Comparison of ENCODE assay signal across 8 cellular contexts in the genomic region with DNA sequence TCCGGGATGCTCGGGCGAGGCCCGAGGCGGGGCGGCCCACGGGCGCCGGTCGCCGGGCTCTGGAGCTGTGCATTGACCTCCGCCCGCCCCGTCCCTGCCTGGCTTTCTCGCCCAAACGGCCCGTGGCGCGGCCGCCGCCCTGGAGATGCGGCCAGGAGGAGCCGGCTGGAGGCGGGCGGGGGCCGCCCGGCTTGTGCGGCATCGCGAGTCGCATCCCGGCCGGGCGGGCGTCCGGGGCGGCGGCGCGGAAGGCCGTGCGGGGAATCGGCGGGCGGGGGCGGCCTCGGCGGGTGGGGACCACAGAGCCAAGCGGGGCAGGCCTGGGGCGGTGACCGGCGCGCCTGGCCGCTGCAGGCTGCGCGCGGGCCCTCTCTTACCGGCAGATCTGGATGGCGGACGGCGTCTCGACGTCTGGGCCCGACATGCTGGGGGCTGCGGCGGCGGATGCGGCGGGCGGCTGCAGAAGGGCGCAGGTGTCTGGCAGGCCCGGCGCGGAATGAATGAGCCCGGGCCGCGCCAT. TPM values are rescaled to one million over a fixed set of nuclear protein-coding genes. Genes with fewer than 3 reads are reported as not detected.
A peak's percentile ranks its signal among the peaks of the same experiment; 100 is the strongest.
DNase-seq lines count a peak whose midpoint lies in the region; ATAC-seq and TF ChIP-seq lines count a peak whose summit lies in the region.

No MANE protein-coding gene starts in this region.

- peak; percentile 63 for TF ChIP-seq POLR2A in GM10847 (IDR thresholded peaks at IDR 0.05; ENCODE audit: extremely low read depth, insufficient read length)
- no peak for TF ChIP-seq POLR2A in ovary (IDR thresholded peaks at IDR 0.05)

- H3K36me3 ChIP-seq in H7 (replicated peaks; ENCODE audit: control insufficient read depth, insufficient read depth, low read length) (no peaks in the 10 kb centered on the region), ovary (no peaks in the 10 kb centered on the region)

- TF ChIP-seq EP300 in ovary (IDR thresholded peaks at IDR 0.05): no peak

- WGBS in ovary, 3 donors: 0 to 1% (median 0%) methylated on average over 29 to 77 of the region's 77 CpGs

- H3K4me1 ChIP-seq in ovary (ENCODE audit: insufficient read depth): peaks cover 8% of the 10 kb centered on the region

- H3K27ac ChIP-seq in ovary: no peak overlapping the region

- H3K4me3 ChIP-seq in H7 (ENCODE audit: insufficient read depth, low read depth, low read length) (peak overlapping the region; percentile 71), ovary (peak overlapping the region; percentile 57)

- peaks cover 2% of the 10 kb centered on the region; the same call in 1 of the 2 replicates for H3K27me3 ChIP-seq in H7 (ENCODE audit: control insufficient read depth, insufficient read depth, low read length)
- H3K27me3 ChIP-seq in ovary: no peaks in the 10 kb centered on the region

- peak; percentile 8 for ATAC-seq in esophagus mucosa

- TF ChIP-seq CTCF in ovary (IDR thresholded peaks at IDR 0.05): no peak

- no peaks in the 10 kb centered on the region for H3K9me3 ChIP-seq in ovary

- intact Hi-C loops in ovary (cut with DNase I): loop anchor here in 1 of 4 donors (5.0 kb wide), 1 partner anchor 36 kb away; no protein-coding TSS in a partner anchor

- DNase-seq in H7 (no peak), ovary (no peak), NCI-H345 treated with DMSO at 0.1 percent for 48 hours (lab: John Stamatoyannopoulos, UW; ENCODE audit: unreplicated experiment) (no peak), NCI-H2196 (lab: John Stamatoyannopoulos, UW; ENCODE audit: unreplicated experiment) (no peak), NCI-H1436 (lab: John Stamatoyannopoulos, UW) (no peak)

TF ChIP-seq in PFSK-1, 5 proteins besides CTCF, POLR2A, EP300 and RAD21:
- TF ChIP-seq TAF1 (IDR thresholded peaks at IDR 0.05; ENCODE audit: borderline replicate concordance, insufficient read depth, low read length) (peak; percentile 81; the same call in 1 of the 2 replicates), SIN3A (IDR thresholded peaks at IDR 0.05; ENCODE audit: borderline replicate concordance, insufficient read depth, low read length) (peak; percentile 30; the same call in 1 of the 2 replicates), REST (IDR thresholded peaks at IDR 0.05; ENCODE audit: insufficient read depth in 1 of 2, low read depth in 2 of 2, low read length in 2 of 2) (0 out of 4 replicates have a peak, but pooled peaks of 1 of the 2 experiments have one; percentile 38), FOXP2 (optimal IDR thresholded peaks at IDR 0.05; ENCODE audit: borderline replicate concordance, extremely low read depth, extremely low read length, insufficient read depth) (no peak), POLR2AphosphoS5 (IDR thresholded peaks at IDR 0.05; ENCODE audit: low read depth, low read length) (peak; percentile 46; the same call in 1 of the 2 replicates)

RNA-seq across cellular contexts. Expression of gene ACOT7, which starts 0.6 kb away (rescaled TPM):
- total RNA-seq in H7 (2014; rRNA removed; shearing (Covaris generic)): 68.9 and 76.3 TPM in 2 replicates
- polyA plus RNA-seq in PFSK-1 (2012; ENCODE audit: insufficient read length, low read depth): 260 TPM
- total RNA-seq in esophagus mucosa: 37.2 TPM
- total RNA-seq in ovary: 10 to 100 TPM in 4 of 7 donors, 1 to 10 TPM in 3; 8.2 to 16.3 (median 11.3) TPM
- 10 to 100 TPM in 1 of 2 donors, 1 to 10 TPM in 1; 6.4 to 20.7 TPM for polyA plus RNA-seq in ovary

RNA-seq across cellular contexts. Expression of gene HES2, which starts 26.8 kb away (rescaled TPM):
- total RNA-seq in H7 (2014; rRNA removed; shearing (Covaris generic)): 0.04 and 0.62 TPM in 2 replicates
- polyA plus RNA-seq in PFSK-1 (2012; ENCODE audit: insufficient read length, low read depth): 0.44 TPM
- total RNA-seq in esophagus mucosa (47.3 TPM), ovary (1 to 10 TPM in 1 of 7 donors, under 1 TPM in 5, not detected in 1; 0.08 to 9.2 (median 0.43) TPM)
- not detected for polyA plus RNA-seq in ovary

RNA-seq across cellular contexts. Expression of gene ESPN, which starts 31.6 kb away (rescaled TPM):
- total RNA-seq in H7 (2014; rRNA removed; shearing (Covaris generic)): 8.7 and 9.3 TPM in 2 replicates
- 0.79 TPM for polyA plus RNA-seq in PFSK-1 (2012; ENCODE audit: insufficient read length, low read depth)
- 33.4 TPM for total RNA-seq in esophagus mucosa
- 10 to 100 TPM in 1 of 7 donors, 1 to 10 TPM in 4, under 1 TPM in 2; 0.51 to 46.2 (median 1.9) TPM for total RNA-seq in ovary
- under 1 TPM in 1 of 2 donors, not detected in 1; 0.11 TPM for polyA plus RNA-seq in ovary
